Comparison of ENCODE assay signal across 8 cellular contexts in the genomic region with DNA sequence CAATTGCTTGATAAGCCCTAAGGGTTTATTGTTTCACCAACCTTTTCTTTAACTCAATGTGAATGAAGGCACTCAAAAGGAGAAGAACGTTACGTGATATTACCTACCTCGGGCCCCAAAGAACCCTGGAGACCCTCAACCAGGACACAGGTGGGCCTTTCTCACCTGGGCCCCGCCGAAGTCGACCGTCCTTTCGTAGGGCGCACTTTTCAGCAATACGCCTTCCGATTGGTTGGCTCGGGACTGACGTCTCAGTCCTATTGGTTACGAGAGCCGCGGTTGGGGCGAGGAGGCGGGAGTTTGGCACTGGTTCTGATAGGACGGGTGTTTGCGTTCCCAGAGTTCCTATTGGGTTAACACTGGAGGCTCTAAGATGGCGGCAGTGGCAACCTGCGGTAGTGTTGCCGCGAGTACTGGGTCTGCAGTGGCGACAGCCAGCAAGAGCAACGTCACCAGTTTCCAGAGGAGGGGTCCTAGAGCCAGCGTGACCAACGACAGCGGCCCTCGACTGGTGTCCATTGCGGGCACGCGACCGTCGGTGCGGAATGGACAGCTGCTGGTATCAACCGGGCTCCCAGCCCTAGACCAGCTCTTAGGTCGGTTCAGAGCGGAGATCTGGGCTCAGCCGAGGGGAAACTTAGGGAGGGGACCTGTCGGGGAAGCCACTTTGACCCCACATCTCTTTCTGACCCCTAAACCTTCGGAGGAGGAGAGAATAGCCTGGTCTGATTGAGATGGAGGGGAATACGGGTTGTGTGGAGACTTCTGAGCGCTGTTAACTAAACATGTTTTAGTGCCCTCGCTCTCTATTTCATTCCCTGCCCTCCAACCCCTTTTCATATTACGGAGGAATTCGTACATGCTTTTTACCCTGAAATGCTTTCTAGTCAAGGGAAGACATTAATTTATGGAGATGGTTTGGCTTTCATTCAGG. TPM values are rescaled to one million over a fixed set of nuclear protein-coding genes. Genes with fewer than 3 reads are reported as not detected.
DNase-seq lines count a peak whose midpoint lies in the region; ATAC-seq and TF ChIP-seq lines count a peak whose summit lies in the region.

A gene with protein sequence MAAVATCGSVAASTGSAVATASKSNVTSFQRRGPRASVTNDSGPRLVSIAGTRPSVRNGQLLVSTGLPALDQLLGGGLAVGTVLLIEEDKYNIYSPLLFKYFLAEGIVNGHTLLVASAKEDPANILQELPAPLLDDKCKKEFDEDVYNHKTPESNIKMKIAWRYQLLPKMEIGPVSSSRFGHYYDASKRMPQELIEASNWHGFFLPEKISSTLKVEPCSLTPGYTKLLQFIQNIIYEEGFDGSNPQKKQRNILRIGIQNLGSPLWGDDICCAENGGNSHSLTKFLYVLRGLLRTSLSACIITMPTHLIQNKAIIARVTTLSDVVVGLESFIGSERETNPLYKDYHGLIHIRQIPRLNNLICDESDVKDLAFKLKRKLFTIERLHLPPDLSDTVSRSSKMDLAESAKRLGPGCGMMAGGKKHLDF (plus strand): TSS at position 356 of the 934 bp plus-strand sequence. CDS start 18 bp downstream, at position 374.
A gene with protein sequence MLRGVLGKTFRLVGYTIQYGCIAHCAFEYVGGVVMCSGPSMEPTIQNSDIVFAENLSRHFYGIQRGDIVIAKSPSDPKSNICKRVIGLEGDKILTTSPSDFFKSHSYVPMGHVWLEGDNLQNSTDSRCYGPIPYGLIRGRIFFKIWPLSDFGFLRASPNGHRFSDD (minus strand): TSS at position 211 of the 934 bp plus-strand sequence. CDS start 46,346 bp downstream, outside the sequence.

- no peak for TF ChIP-seq CTCF in GM13976 (IDR thresholded peaks at IDR 0.05; ENCODE audit: borderline replicate concordance, control extremely low read depth, extremely low read depth, insufficient read depth, missing control alignments)
- no peak for TF ChIP-seq CTCF in left ventricle myocardium inferior (IDR thresholded peaks at IDR 0.05; ENCODE audit: borderline replicate concordance)
- TF ChIP-seq CTCF in prostate gland (IDR thresholded peaks at IDR 0.05) = peak in 2 of 4 experiments; percentile 11 to 22

- H3K36me3 ChIP-seq in left ventricle myocardium inferior = peaks cover 5% of the 10 kb centered on the region
- no peaks in the 10 kb centered on the region for H3K36me3 ChIP-seq in prostate gland
- H3K36me3 ChIP-seq in urinary bladder (ENCODE audit: insufficient read depth) = peaks cover 2% of the 10 kb centered on the region

- in situ Hi-C loops in GM13976 (cut with MboI; ENCODE audit: low sequenced_read_pairs, unreplicated experiment) = no loop called here

- peak; percentile 97 for DNase-seq in GM13976 (ENCODE audit: low spot score)
- peak; percentile 98 for DNase-seq in NCI-H146 treated with DMSO at 0.1 percent for 48 hours (lab: John Stamatoyannopoulos, UW; ENCODE audit: unreplicated experiment)
- DNase-seq in amniotic stem cell (lab: John Stamatoyannopoulos, UW) = peak; percentile 96
- peak; percentile 95 for DNase-seq in left ventricle myocardium inferior
- DNase-seq in prostate gland (ENCODE audit: low spot score) = peak; percentile 97

- H3K4me3 ChIP-seq in left ventricle myocardium inferior (peak within 1 kb of the TSS; percentile 75), prostate gland (peak within 1 kb of the TSS; percentile 62 to 63), urinary bladder (ENCODE audit: low read depth, low read length) (peak within 1 kb of the TSS; percentile 76)

- ATAC-seq in HG02870 (IDR thresholded peaks at IDR 0.05; ENCODE audit: unreplicated experiment) = peak; percentile 100

- intact Hi-C loops in T-helper 1 cell treated with Interleukin-12 subunit alpha and Interleukin-12 subunit beta and Interleukin-4 antibody, amounts not matched to agents 30 ng/mL and 1 ng/mL, for 36 hours (cut with micrococcal nuclease) = loop anchor here (1.0 to 5.0 kb wide), 10 partner anchors 140 to 1649 kb away; a partner anchor contains a TSS
- intact Hi-C loops in left ventricle myocardium inferior (cut with micrococcal nuclease) (no loop called here), prostate gland (cut with DNase I) (no loop called here)

- TF ChIP-seq POLR2A in prostate gland (IDR thresholded peaks at IDR 0.05) = peak; percentile 86

- WGBS in prostate gland = under 1% methylated on average over 47 of the region's 47 CpGs
- WGBS in urinary bladder = under 1% methylated on average over 47 of the region's 47 CpGs

- H3K27ac ChIP-seq in left ventricle myocardium inferior (replicated peaks) = peak within 1 kb of the TSS; percentile 81
- H3K27ac ChIP-seq in prostate gland = peak within 1 kb of the TSS; percentile 76 to 82
- H3K27ac ChIP-seq in urinary bladder (ENCODE audit: low read depth) = no peak within 1 kb of the TSS

- H3K9me3 ChIP-seq in left ventricle myocardium inferior (replicated peaks) (no peaks in the 10 kb centered on the region), prostate gland (no peaks in the 10 kb centered on the region)

- H3K4me1 ChIP-seq in left ventricle myocardium inferior (peaks cover 42% of the 10 kb centered on the region), prostate gland (replicated peaks) (peaks cover 5% of the 10 kb centered on the region), urinary bladder (ENCODE audit: insufficient read depth) (no peaks in the 10 kb centered on the region)

- H3K27me3 ChIP-seq in left ventricle myocardium inferior (ENCODE audit: low read depth) = no peaks in the 10 kb centered on the region
- no peaks in the 10 kb centered on the region for H3K27me3 ChIP-seq in prostate gland (replicated peaks; ENCODE audit: insufficient read depth)

RNA-seq across cellular contexts. Expression of the first gene that starts in this region (rescaled TPM):
- 19.1 and 22.4 TPM in 2 replicates for total RNA-seq in T-helper 1 cell treated with Interleukin-12 subunit alpha and Interleukin-12 subunit beta and Interleukin-4 antibody, amounts not matched to agents 30 ng/mL and 1 ng/mL, for 36 hours
- total RNA-seq in left ventricle myocardium inferior (13.6 TPM), prostate gland (10 to 100 TPM; 21.5 to 23.0 TPM), urinary bladder (66.1 TPM)
- polyA plus RNA-seq in urinary bladder = 13.7 TPM

RNA-seq across cellular contexts. Expression of the second gene that starts in this region (rescaled TPM):
- total RNA-seq in T-helper 1 cell treated with Interleukin-12 subunit alpha and Interleukin-12 subunit beta and Interleukin-4 antibody, amounts not matched to agents 30 ng/mL and 1 ng/mL, for 36 hours = 19.1 and 19.4 TPM in 2 replicates
- total RNA-seq in left ventricle myocardium inferior (30.6 TPM), prostate gland (10 to 100 TPM; 25.2 to 72.9 TPM), urinary bladder (37.3 TPM)
- polyA plus RNA-seq in urinary bladder = 20.0 TPM
